1 cellular context compared by ENCODE assay signal in genomic region chr16:29663020-29663828, GRCh38.
TF ChIP-seq lines count a peak whose summit lies in the region.

Gene SPN (plus strand): TSS chr16:29663247. CDS start chr16:29663729, 482 bp downstream.

TF ChIP-seq in K562, 482 proteins besides CTCF, POLR2A, EP300 and RAD21 (continued from another document):
- TF ChIP-seq CREB3 (tag; conservative IDR thresholded peaks at IDR 0.05; ENCODE audit: low read depth): peak; percentile 80
- TF ChIP-seq ZNF280A (IDR thresholded peaks at IDR 0.05; ENCODE audit: low read depth, partially characterized antibody): no peak
- no peak; the same call in none of the 2 replicates for TF ChIP-seq MEF2D (tag; conservative IDR thresholded peaks at IDR 0.05; ENCODE audit: low read depth)
- TF ChIP-seq LCOR (CRISPR knock-in tag; IDR thresholded peaks at IDR 0.05): 0 out of 2 replicates have a peak, but pooled peaks have one; percentile 40
- peak in 1 of 2 experiments; percentile 58; a peak in 1 of 4 replicates for TF ChIP-seq SIN3A (IDR thresholded peaks at IDR 0.05; ENCODE audit: borderline replicate concordance in 2 of 2, control insufficient read depth in 1 of 2, low read depth in 2 of 2, low read length in 2 of 2)
- TF ChIP-seq TSC22D4 (tag; IDR thresholded peaks at IDR 0.05): no peak
- no peak for TF ChIP-seq ZNF280B (CRISPR knock-in tag; IDR thresholded peaks at IDR 0.05)
- no peak for TF ChIP-seq TEAD2 (tag; IDR thresholded peaks at IDR 0.05)
- no peak for TF ChIP-seq ZFP91 (CRISPR knock-in tag; IDR thresholded peaks at IDR 0.05)
- TF ChIP-seq ZNF507 (tag; conservative IDR thresholded peaks at IDR 0.05): no peak
- TF ChIP-seq STAT5B (CRISPR knock-in tag; IDR thresholded peaks at IDR 0.05): no peak
- peak; percentile 95; the same call in 1 of the 2 replicates for TF ChIP-seq GTF2E2 (tag; IDR thresholded peaks at IDR 0.05)
- peak; percentile 90 for TF ChIP-seq ZNF830 (CRISPR knock-in tag; IDR thresholded peaks at IDR 0.05)
- TF ChIP-seq DNMT1 (IDR thresholded peaks at IDR 0.05): no peak
- no peak for TF ChIP-seq HMGXB4 (CRISPR knock-in tag; IDR thresholded peaks at IDR 0.05)
- no peak for TF ChIP-seq MCM3 (IDR thresholded peaks at IDR 0.05)
- TF ChIP-seq MEIS2 (IDR thresholded peaks at IDR 0.05; ENCODE audit: partially characterized antibody): peak; percentile 47
- no peak for TF ChIP-seq POLR3G (IDR thresholded peaks at IDR 0.05; ENCODE audit: extremely low read depth, insufficient read length, insufficient replicate concordance)
- no peak for TF ChIP-seq CREBBP (IDR thresholded peaks at IDR 0.05; ENCODE audit: low read depth, low read length)
- no peak for TF ChIP-seq ATF6 (CRISPR knock-in tag; IDR thresholded peaks at IDR 0.05)
- TF ChIP-seq HNRNPL (IDR thresholded peaks at IDR 0.05; ENCODE audit: low read depth, low read length): peak; percentile 78; the same call in 1 of the 2 replicates
- TF ChIP-seq YY1 (IDR thresholded peaks at IDR 0.05; ENCODE audit: borderline replicate concordance in 1 of 3, control insufficient read depth in 1 of 3, extremely low read depth in 1 of 3, insufficient read depth in 3 of 3, insufficient read length in 1 of 3, insufficient replicate concordance in 2 of 3, low read depth in 1 of 3, low read length in 2 of 3): peak in 1 of 3 experiments; percentile 33
- no peak for TF ChIP-seq RAD51 (IDR thresholded peaks at IDR 0.05; ENCODE audit: borderline replicate concordance, low read depth)
- peak; percentile 46 to 51; a peak in 2 of 4 replicates for TF ChIP-seq TRIM24 (IDR thresholded peaks at IDR 0.05)
- TF ChIP-seq FOXJ2 (tag; IDR thresholded peaks at IDR 0.05): no peak
- TF ChIP-seq ATF2 (CRISPR knock-in tag; IDR thresholded peaks at IDR 0.05): no peak
- TF ChIP-seq ZNF311 (CRISPR knock-in tag; IDR thresholded peaks at IDR 0.05): no peak
- no peak for TF ChIP-seq SP2 (IDR thresholded peaks at IDR 0.05; ENCODE audit: extremely low read depth, low read depth, low read length, poor library complexity, severe bottlenecking)
- no peak for TF ChIP-seq POLR3A (IDR thresholded peaks at IDR 0.05; ENCODE audit: borderline replicate concordance, extremely low read depth, insufficient read depth, insufficient read length)
- TF ChIP-seq ZKSCAN3 (CRISPR knock-in tag; IDR thresholded peaks at IDR 0.05): no peak
- TF ChIP-seq U2AF2 (optimal IDR thresholded peaks at IDR 0.05; ENCODE audit: low read depth, low read length): no peak
- peak; percentile 31; the same call in 1 of the 2 replicates for TF ChIP-seq NFE2 (IDR thresholded peaks at IDR 0.05; ENCODE audit: low read depth)
- no peak for TF ChIP-seq THAP7 (CRISPR knock-in tag; IDR thresholded peaks at IDR 0.05)
- TF ChIP-seq ZNF639 (CRISPR knock-in tag; conservative IDR thresholded peaks at IDR 0.05 in 1 of 2, IDR thresholded peaks at IDR 0.05 in 1 of 2): no peak; a peak in 1 of 4 replicates
- TF ChIP-seq ZNF764 (CRISPR knock-in tag; IDR thresholded peaks at IDR 0.05; ENCODE audit: low read depth): no peak
- no peak for TF ChIP-seq PHF20 (IDR thresholded peaks at IDR 0.05; ENCODE audit: partially characterized antibody)
- TF ChIP-seq NR3C1 (CRISPR knock-in tag; IDR thresholded peaks at IDR 0.05): no peak
- no peak for TF ChIP-seq BRCA1 (IDR thresholded peaks at IDR 0.05)
- no peak for TF ChIP-seq BRCA1 (CRISPR knock-in tag; IDR thresholded peaks at IDR 0.05)
- no peak for TF ChIP-seq ZNF354B (CRISPR knock-in tag; IDR thresholded peaks at IDR 0.05)
- no peak for TF ChIP-seq SNRNP70 (optimal IDR thresholded peaks at IDR 0.05; ENCODE audit: low read depth, low read length)
- peak; percentile 79 for TF ChIP-seq CBX1 (IDR thresholded peaks at IDR 0.05; ENCODE audit: low read depth)
- no peak; the same call in 1 of the 2 replicates for TF ChIP-seq ELF2 (CRISPR knock-in tag; IDR thresholded peaks at IDR 0.05)
- no peak for TF ChIP-seq ZNF696 (CRISPR knock-in tag; conservative IDR thresholded peaks at IDR 0.05)
- no peak for TF ChIP-seq ILK (tag; IDR thresholded peaks at IDR 0.05; ENCODE audit: borderline replicate concordance, low read depth)
- peak; percentile 80 for TF ChIP-seq ZNF766 (CRISPR knock-in tag; conservative IDR thresholded peaks at IDR 0.05)
- TF ChIP-seq SMC3 (conservative IDR thresholded peaks at IDR 0.05; ENCODE audit: insufficient read depth, low read depth, low read length): no peak
- TF ChIP-seq HES1 (IDR thresholded peaks at IDR 0.05; ENCODE audit: low read depth): no peak
- TF ChIP-seq ZNF274 (IDR thresholded peaks at IDR 0.05; ENCODE audit: borderline replicate concordance, low read depth, low read length): no peak
- TF ChIP-seq ETV5 (CRISPR knock-in tag; IDR thresholded peaks at IDR 0.05; ENCODE audit: low read depth): peak; percentile 47; the same call in 1 of the 2 replicates
- TF ChIP-seq NCOA4 (IDR thresholded peaks at IDR 0.05; ENCODE audit: partially characterized antibody): no peak
- no peak; the same call in 1 of the 2 replicates for TF ChIP-seq SMARCC2 (IDR thresholded peaks at IDR 0.05; ENCODE audit: low read depth)
- TF ChIP-seq HEY1 (CRISPR knock-in tag; IDR thresholded peaks at IDR 0.05; ENCODE audit: borderline replicate concordance): no peak
- TF ChIP-seq TEAD4 (IDR thresholded peaks at IDR 0.05; ENCODE audit: low read length): peak; percentile 94
- TF ChIP-seq TEAD4 (CRISPR knock-in tag; IDR thresholded peaks at IDR 0.05; ENCODE audit: borderline replicate concordance): no peak
- no peak for TF ChIP-seq ZNF780A (CRISPR knock-in tag; IDR thresholded peaks at IDR 0.05)
- no peak for TF ChIP-seq BCL6 (CRISPR knock-in tag; IDR thresholded peaks at IDR 0.05)
